In the genomic region with DNA sequence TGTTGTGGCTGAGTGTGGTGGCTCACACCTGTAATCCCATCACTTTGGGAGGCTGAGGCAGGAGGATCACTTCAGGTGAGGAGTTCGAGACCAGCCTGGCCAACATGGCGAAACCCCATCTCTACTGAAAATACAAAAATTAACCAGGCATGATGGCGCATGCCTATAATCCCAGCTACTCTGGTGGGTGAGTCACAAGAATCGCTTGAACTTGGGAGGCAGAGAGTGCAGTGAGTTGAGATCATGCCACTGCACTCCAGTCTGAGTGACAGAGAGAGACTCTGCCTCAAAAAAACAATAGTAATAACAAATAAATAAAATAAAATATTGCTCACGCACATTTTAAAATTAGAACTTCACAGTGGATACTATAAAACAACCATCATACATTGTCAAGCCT, we compare ENCODE assay signal across 7 cellular contexts. TPM values are rescaled to one million over a fixed set of nuclear protein-coding genes. Genes with fewer than 3 reads are reported as not detected.
"Had no signal": no experiment of that assay in that cellular context is flagged by ENCODE, and none has a peak within 500 bp of the region (broad histone marks: within the 10 kb centered on the region; RNA-seq: fewer than 3 reads in every experiment).

No MANE protein-coding gene starts in this region.

RNA-seq across cellular contexts. Expression of a gene that starts 30.6 kb away (rescaled TPM):
- total RNA-seq: stomach, subcutaneous adipose tissue, suprapubic skin, thoracic aorta, transverse colon, upper lobe of right lung, ureter had no signal
- polyA plus RNA-seq: stomach had no signal
